ENCODE assay signal across 13 cellular contexts in genomic region chr14:92323916-92324818, GRCh38. TPM values are rescaled to one million over a fixed set of nuclear protein-coding genes. Genes with fewer than 3 reads are reported as not detected.
DNase-seq lines count a peak whose midpoint lies in the region; ATAC-seq, FAIRE-seq and TF ChIP-seq lines count a peak whose summit lies in the region.
"Had no signal": no experiment of that assay in that cellular context is flagged by ENCODE, and none has a peak within 500 bp of the region (broad histone marks: within the 10 kb centered on the region; RNA-seq: fewer than 3 reads in every experiment).

No MANE protein-coding gene starts in this region.

- TF ChIP-seq POLR2A in A549 (IDR thresholded peaks at IDR 0.05; ENCODE audit: low read length): no peak

- H3K36me3 Mint-ChIP-seq in neural crest cell (ENCODE audit: low read depth): no peaks in the 10 kb centered on the region

- H3K27ac ChIP-seq in A549 (no peak overlapping the region), HEK293 (ENCODE audit: extremely low read depth, low read depth, low read length) (no peak overlapping the region), dorsolateral prefrontal cortex (peak overlapping the region in 1 of 59 donors; percentile 27)
- H3K27ac ChIP-seq: C4-2B, HL-60 had no signal

- TF ChIP-seq EP300 in A549 (IDR thresholded peaks at IDR 0.05): no peak

- peak overlapping the region; percentile 41 for H3K4me3 Mint-ChIP-seq in neural crest cell

- H3K4me3 ChIP-seq in A549 (peak overlapping the region; percentile 54), HEK293 (ENCODE audit: low read depth, low read length) (peak overlapping the region; percentile 18), dorsolateral prefrontal cortex (peak overlapping the region; percentile 34 to 76 (median 60))

- no peak for TF ChIP-seq RAD21 in A549 (conservative IDR thresholded peaks at IDR 0.05 in 1 of 2, IDR thresholded peaks at IDR 0.05 in 1 of 2)

- peak overlapping the region; percentile 100 for H3K4me2 ChIP-seq in A549

- H3K9me3 ChIP-seq in A549 (no peaks in the 10 kb centered on the region), HEK293 (ENCODE audit: control insufficient read depth, insufficient read depth, low read depth, low read length) (no peaks in the 10 kb centered on the region)

- H3K4me1 ChIP-seq in A549 (0 out of 3 replicates have a peak, but pooled peaks cover 4% of the 10 kb centered on the region), HEK293 (ENCODE audit: control insufficient read depth, insufficient read depth, low read length) (no peaks in the 10 kb centered on the region)

- CTCF ChIA-PET in A549 (lab: Yijun Ruan, JAX) (interaction anchor here (0.8 to 2.5 kb wide), 4 partner anchors 12 to 132 kb away, joined by 3 to 7 read pairs (median 4); no protein-coding TSS in a partner anchor), HEK293 (lab: Yijun Ruan, JAX) (no interaction called here)

- TF ChIP-seq CTCF in A549 (IDR thresholded peaks at IDR 0.05): no peak
- TF ChIP-seq CTCF in HEK293 (tag by site-specific recombination; IDR thresholded peaks at IDR 0.05): no peak
- TF ChIP-seq CTCF in dorsolateral prefrontal cortex (IDR thresholded peaks at IDR 0.05 in 54 of 56, conservative IDR thresholded peaks at IDR 0.05 in 2 of 56; ENCODE audit: low read depth in 1 of 56, partially characterized antibody in 56 of 56): no peak
- no peak for TF ChIP-seq CTCF in neural crest cell (conservative IDR thresholded peaks at IDR 0.05)

- intact Hi-C loops in dorsolateral prefrontal cortex (cut with DNase I): no loop called here

- no peak for ATAC-seq in A549
- ATAC-seq in HG02970 (IDR thresholded peaks at IDR 0.05; ENCODE audit: low FRiP score, unreplicated experiment): no peak
- ATAC-seq in HG03025 (IDR thresholded peaks at IDR 0.05; ENCODE audit: low FRiP score, unreplicated experiment): no peak

- no peaks in the 10 kb centered on the region for H3K36me3 ChIP-seq in HEK293 (ENCODE audit: control insufficient read depth in 2 of 2, insufficient read depth in 1 of 2, low read length in 2 of 2)

- DNase-seq in A549 (ENCODE audit: low read depth in 1 of 2, low spot score in 1 of 2) (no peak), dorsolateral prefrontal cortex (no peak), neural crest cell (ENCODE audit: low read depth, low spot score) (no peak), DMS153 (lab: John Stamatoyannopoulos, UW) (no peak), NCI-H748 (lab: John Stamatoyannopoulos, UW; ENCODE audit: unreplicated experiment) (no peak)
- DNase-seq: NCI-H1092, NCI-H526 treated with DMSO at 0.1 percent for 48 hours, T-helper 1 cell had no signal

- peaks cover 10% of the 10 kb centered on the region for H3K4me1 Mint-ChIP-seq in neural crest cell

- whole genome bisulfite sequencing in A549 (ENCODE audit: missing lambda C conversion rate): 57% methylated on average over 34 of the region's 42 CpGs

- no peak overlapping the region for H3K27ac Mint-ChIP-seq in neural crest cell (ENCODE audit: unreplicated experiment)

- POLR2A ChIA-PET in A549 (lab: Yijun Ruan, JAX) (no interaction called here), HEK293 (lab: Yijun Ruan, JAX) (no interaction called here)

- H3K9me3 Mint-ChIP-seq in neural crest cell: no peaks in the 10 kb centered on the region

- H3K27me3 Mint-ChIP-seq in neural crest cell (ENCODE audit: low read depth): peaks cover 96% of the 10 kb centered on the region

- H3K27me3 ChIP-seq in dorsolateral prefrontal cortex: peaks cover 0 to 35% (median 10%) of the 10 kb centered on the region in 45 donors

- FAIRE-seq in A549 (lab: Jason Lieb, UNC): no peak

TF ChIP-seq in A549, 52 proteins besides CTCF, POLR2A, EP300 and RAD21:
- no peak for TF ChIP-seq MAX (IDR thresholded peaks at IDR 0.05)
- no peak for TF ChIP-seq CEBPB (IDR thresholded peaks at IDR 0.05)
- no peak for TF ChIP-seq JUN (IDR thresholded peaks at IDR 0.05)
- no peak for TF ChIP-seq ZC3H11A (IDR thresholded peaks at IDR 0.05)
- no peak for TF ChIP-seq ZSCAN20 (CRISPR knock-in tag; IDR thresholded peaks at IDR 0.05)
- TF ChIP-seq HOXA7 (CRISPR knock-in tag; IDR thresholded peaks at IDR 0.05): no peak
- TF ChIP-seq FOXS1 (CRISPR knock-in tag; IDR thresholded peaks at IDR 0.05): no peak
- TF ChIP-seq, protein P1, sequence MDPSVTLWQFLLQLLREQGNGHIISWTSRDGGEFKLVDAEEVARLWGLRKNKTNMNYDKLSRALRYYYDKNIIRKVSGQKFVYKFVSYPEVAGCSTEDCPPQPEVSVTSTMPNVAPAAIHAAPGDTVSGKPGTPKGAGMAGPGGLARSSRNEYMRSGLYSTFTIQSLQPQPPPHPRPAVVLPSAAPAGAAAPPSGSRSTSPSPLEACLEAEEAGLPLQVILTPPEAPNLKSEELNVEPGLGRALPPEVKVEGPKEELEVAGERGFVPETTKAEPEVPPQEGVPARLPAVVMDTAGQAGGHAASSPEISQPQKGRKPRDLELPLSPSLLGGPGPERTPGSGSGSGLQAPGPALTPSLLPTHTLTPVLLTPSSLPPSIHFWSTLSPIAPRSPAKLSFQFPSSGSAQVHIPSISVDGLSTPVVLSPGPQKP (IDR thresholded peaks at IDR 0.05; ENCODE audit: low read depth, low read length): no peak
- TF ChIP-seq SREBF2 (IDR thresholded peaks at IDR 0.05): no peak
- no peak for TF ChIP-seq ZFP36 (IDR thresholded peaks at IDR 0.05; ENCODE audit: borderline replicate concordance, partially characterized antibody)

TF ChIP-seq in HEK293, 187 proteins besides CTCF, POLR2A, EP300 and RAD21 (continues in another document):
- TF ChIP-seq, protein P2, sequence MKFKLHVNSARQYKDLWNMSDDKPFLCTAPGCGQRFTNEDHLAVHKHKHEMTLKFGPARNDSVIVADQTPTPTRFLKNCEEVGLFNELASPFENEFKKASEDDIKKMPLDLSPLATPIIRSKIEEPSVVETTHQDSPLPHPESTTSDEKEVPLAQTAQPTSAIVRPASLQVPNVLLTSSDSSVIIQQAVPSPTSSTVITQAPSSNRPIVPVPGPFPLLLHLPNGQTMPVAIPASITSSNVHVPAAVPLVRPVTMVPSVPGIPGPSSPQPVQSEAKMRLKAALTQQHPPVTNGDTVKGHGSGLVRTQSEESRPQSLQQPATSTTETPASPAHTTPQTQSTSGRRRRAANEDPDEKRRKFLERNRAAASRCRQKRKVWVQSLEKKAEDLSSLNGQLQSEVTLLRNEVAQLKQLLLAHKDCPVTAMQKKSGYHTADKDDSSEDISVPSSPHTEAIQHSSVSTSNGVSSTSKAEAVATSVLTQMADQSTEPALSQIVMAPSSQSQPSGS (tag by site-specific recombination; IDR thresholded peaks at IDR 0.05; ENCODE audit: low read depth): no peak
- TF ChIP-seq PRDM2 (tag by site-specific recombination; IDR thresholded peaks at IDR 0.05; ENCODE audit: borderline replicate concordance) (no peak), ZNF10 (tag by site-specific recombination; IDR thresholded peaks at IDR 0.05) (no peak), KLF16 (tag by site-specific recombination; IDR thresholded peaks at IDR 0.05) (no peak), ZBTB17 (tag by site-specific recombination; IDR thresholded peaks at IDR 0.05) (no peak)

RNA-seq across cellular contexts. Expression of gene SLC24A4, which starts 1.2 kb away (rescaled TPM):
- polyA plus RNA-seq in A549 (2011; rRNA removed): 0.19 and 0.25 TPM in 2 replicates
- polyA plus RNA-seq in A549 (2012; cell fraction: cytosol; rRNA removed): 0.07 and 0.08 TPM in 2 replicates
- 0.12 and 0.36 TPM in 2 replicates for polyA plus RNA-seq in A549 (2012; cell fraction: nucleus; rRNA removed)
- polyA plus RNA-seq in A549 (2017; fragmentation: RNase III; extraction: RNeasy Plus Mini Kit Qiagen cat#74134 plus additional on column Dnase treatment): 0.05 to 0.16 TPM (median 0.13 TPM) in 3 replicates
- polyA minus RNA-seq in A549 (2011; rRNA and poly(A)+ RNA removed): 0.24 and 0.79 TPM in 2 replicates
- 10 to 100 TPM; 13.6 to 66.0 (median 33.7) TPM for total RNA-seq in dorsolateral prefrontal cortex
- total RNA-seq in neural crest cell: 0.26 TPM in 1 of 2 replicates, not detected in the other

Comparison
In these comparisons a context has a peak if more than half of its experiments do, and no peak if none do; other contexts are left out.
1. RNA of gene SLC24A4, which starts 1.2 kb away (total RNA-seq): 13.6 to 66.0 TPM in dorsolateral prefrontal cortex; 0.26 TPM in neural crest cell; every median in the first group is over 10 times any median in the second.
2. Peak in every context shown above with its lines, with median percentiles within 50 percentile points of each other: H3K4me3 ChIP-seq.